23 cellular contexts compared by ENCODE assay signal in the genomic region with DNA sequence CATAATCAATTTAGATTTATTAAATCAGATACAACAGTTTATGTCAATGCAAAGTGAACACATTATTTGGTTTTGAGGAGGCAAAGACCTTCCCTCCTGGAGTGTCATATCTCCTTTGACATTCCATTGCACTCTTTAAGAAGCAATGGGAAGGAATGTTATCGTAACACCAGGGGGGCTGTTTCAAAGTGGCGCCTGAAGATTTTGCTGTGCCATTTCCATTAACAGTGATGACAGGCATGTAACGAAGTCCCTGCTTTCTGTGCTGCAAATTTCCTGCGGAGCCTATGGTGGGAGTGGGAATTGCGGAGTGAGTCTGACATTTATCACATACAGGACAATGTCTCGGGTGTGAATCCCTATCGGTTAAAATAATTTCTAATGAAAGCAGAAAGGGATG.
"Had no signal": no experiment of that assay in that cellular context is flagged by ENCODE, and none has a peak within 500 bp of the region (broad histone marks: within the 10 kb centered on the region; RNA-seq: fewer than 3 reads in every experiment).

No MANE protein-coding gene starts in this region.

- H3K9me3 ChIP-seq: MG63 had no signal

- H3K27me3 ChIP-seq: MG63 had no signal

- H3K36me3 Mint-ChIP-seq: activated naive CD4-positive, alpha-beta T cell treated with anti-CD3 and anti-CD28 coated beads, Interleukin-2, amount 10 ng/mL, durations not matched to agents 7 days and 5 days; activated naive CD8-positive, alpha-beta T cell treated with anti-CD3 and anti-CD28 coated beads for 36 hours; T-cell had no signal

- H3K27ac ChIP-seq: SK-N-MC had no signal

- H3K27me3 Mint-ChIP-seq: activated CD4-positive, alpha-beta memory T cell treated with anti-CD3 and anti-CD28 coated beads, Interleukin-2, amount 10 ng/mL, durations not matched to agents 7 days and 5 days; activated CD4-positive, alpha-beta T cell treated with anti-CD3 and anti-CD28 coated beads, Interleukin-2, amount 10 ng/mL, durations not matched to agents 7 days and 5 days; activated naive CD4-positive, alpha-beta T cell treated with anti-CD3 and anti-CD28 coated beads, Interleukin-2, amount 10 ng/mL, durations not matched to agents 7 days and 5 days; T-cell had no signal

- H3K36me3 ChIP-seq: MG63 had no signal

- H3K9me3 Mint-ChIP-seq: activated CD4-positive, alpha-beta memory T cell treated with anti-CD3 and anti-CD28 coated beads, Interleukin-2, amount 10 ng/mL, durations not matched to agents 7 days and 5 days; activated CD4-positive, alpha-beta T cell treated with anti-CD3 and anti-CD28 coated beads, Interleukin-2, amount 10 ng/mL, durations not matched to agents 7 days and 5 days; activated naive CD4-positive, alpha-beta T cell treated with anti-CD3 and anti-CD28 coated beads, Interleukin-2, amount 10 ng/mL, durations not matched to agents 7 days and 5 days; activated naive CD8-positive, alpha-beta T cell treated with anti-CD3 and anti-CD28 coated beads for 36 hours; activated T-helper 2 cell treated with anti-CD3 and anti-CD28 coated beads, Interferon-gamma antibody, Interleukin-2, Interleukin-4, amounts not matched to agents 10 μg/mL and 5 μg/mL and 100 μg/mL, durations not matched to agents 14 hours and 24 hours and 36 hours had no signal

- H3K4me3 ChIP-seq: MG63, SK-N-MC had no signal

- ATAC-seq: activated T-cell treated with anti-CD3 and anti-CD28 coated beads, Interleukin-2, amount 50 U/mL, for 72 hours; T-cell had no signal

- DNase-seq: activated CD4-positive, alpha-beta memory T cell treated with anti-CD3 and anti-CD28 coated beads, Interleukin-2, amount 10 ng/mL, durations not matched to agents 7 days and 5 days; activated CD4-positive, alpha-beta T cell treated with anti-CD3 and anti-CD28 coated beads, Interleukin-2, amount 10 ng/mL, durations not matched to agents 7 days and 5 days; activated CD4-positive, CD25-positive, alpha-beta regulatory T cell; activated CD8-positive, alpha-beta memory T cell treated with anti-CD3 and anti-CD28 coated beads, Interleukin-2, amount 50 U/mL, for 4 hours; activated gamma-delta T cell treated with Interleukin-2 at 50 U/mL for 16 hours; activated naive CD4-positive, alpha-beta T cell treated with anti-CD3 and anti-CD28 coated beads, Interleukin-2, amount 10 ng/mL, durations not matched to agents 7 days and 5 days; activated naive CD8-positive, alpha-beta T cell treated with anti-CD3 and anti-CD28 coated beads for 36 hours; activated T-cell treated with anti-CD3 and anti-CD28 coated beads, Interleukin-2, amount 50 U/mL, for 72 hours; MG63; MV-4-11; NCI-H1092 treated with DMSO at 0.1 percent for 48 hours; NCI-H1417 treated with DMSO at 0.1 percent for 48 hours; NCI-H2029 treated with DMSO at 0.1 percent for 48 hours; NCI-H345; NCI-H510A; NCI-H526 treated with DMSO at 0.1 percent for 48 hours; NCI-H82; SIG-M5; T-cell; T-helper 2 cell; T1000 had no signal

- H3K4me3 Mint-ChIP-seq: activated CD4-positive, alpha-beta memory T cell treated with anti-CD3 and anti-CD28 coated beads, Interleukin-2, amount 10 ng/mL, durations not matched to agents 7 days and 5 days; activated CD4-positive, alpha-beta T cell treated with anti-CD3 and anti-CD28 coated beads, Interleukin-2, amount 10 ng/mL, durations not matched to agents 7 days and 5 days; activated naive CD4-positive, alpha-beta T cell treated with anti-CD3 and anti-CD28 coated beads, Interleukin-2, amount 10 ng/mL, durations not matched to agents 7 days and 5 days; activated naive CD8-positive, alpha-beta T cell treated with anti-CD3 and anti-CD28 coated beads for 36 hours; activated T-cell treated with anti-CD3 and anti-CD28 coated beads, Interleukin-2, amount 50 U/mL, for 72 hours; T-cell had no signal

- H3K27ac Mint-ChIP-seq: activated CD4-positive, alpha-beta memory T cell treated with anti-CD3 and anti-CD28 coated beads, Interleukin-2, amount 10 ng/mL, durations not matched to agents 7 days and 5 days; activated CD4-positive, alpha-beta T cell treated with anti-CD3 and anti-CD28 coated beads, Interleukin-2, amount 10 ng/mL, durations not matched to agents 7 days and 5 days; activated naive CD4-positive, alpha-beta T cell treated with anti-CD3 and anti-CD28 coated beads, Interleukin-2, amount 10 ng/mL, durations not matched to agents 7 days and 5 days; activated naive CD8-positive, alpha-beta T cell treated with anti-CD3 and anti-CD28 coated beads for 36 hours; activated T-cell treated with anti-CD3 and anti-CD28 coated beads, Interleukin-2, amount 50 U/mL, for 72 hours; activated T-helper 2 cell treated with anti-CD3 and anti-CD28 coated beads, Interferon-gamma antibody, Interleukin-2, Interleukin-4, amounts not matched to agents 10 μg/mL and 5 μg/mL and 100 μg/mL, durations not matched to agents 14 hours and 24 hours and 36 hours; T-cell had no signal

- H3K4me1 Mint-ChIP-seq: activated CD4-positive, alpha-beta memory T cell treated with anti-CD3 and anti-CD28 coated beads, Interleukin-2, amount 10 ng/mL, durations not matched to agents 7 days and 5 days; activated CD4-positive, alpha-beta T cell treated with anti-CD3 and anti-CD28 coated beads, Interleukin-2, amount 10 ng/mL, durations not matched to agents 7 days and 5 days; activated naive CD4-positive, alpha-beta T cell treated with anti-CD3 and anti-CD28 coated beads, Interleukin-2, amount 10 ng/mL, durations not matched to agents 7 days and 5 days; activated naive CD8-positive, alpha-beta T cell treated with anti-CD3 and anti-CD28 coated beads for 36 hours; T-cell had no signal
